In genomic region chr5:179294891-179295777, GRCh38 we compare ENCODE assay signal across 12 cellular contexts. TPM values are rescaled to one million over a fixed set of nuclear protein-coding genes. Genes with fewer than 3 reads are reported as not detected.
DNase-seq lines count a peak whose midpoint lies in the region; TF ChIP-seq lines count a peak whose summit lies in the region.
"Had no signal": no experiment of that assay in that cellular context is flagged by ENCODE, and none has a peak within 500 bp of the region (broad histone marks: within the 10 kb centered on the region; RNA-seq: fewer than 3 reads in every experiment).

No MANE protein-coding gene starts in this region.

- H3K79me2 ChIP-seq in neural progenitor cell (ENCODE audit: low read depth) = no peaks in the 10 kb centered on the region

- H3K4me1 ChIP-seq in neural progenitor cell = peaks cover 5% of the 10 kb centered on the region

- no peaks in the 10 kb centered on the region for H3K27me3 ChIP-seq in neural progenitor cell

- in situ Hi-C loops in ACHN (cut with HindIII; ENCODE audit: low pct_ligation_motif_present, low pct_unique_long_range_greater_than_20kb, low sequenced_read_pairs) = no loop called here

- no peak overlapping the region for H3K27ac Mint-ChIP-seq in neural progenitor cell

- peaks cover 2% of the 10 kb centered on the region for H3K9me3 Mint-ChIP-seq in neural progenitor cell

- peak; percentile 64 for DNase-seq in AG08396 (ENCODE audit: low spot score)
- peak; percentile 5 for DNase-seq in M059J (ENCODE audit: low read depth)
- DNase-seq in fibroblast of the aortic adventitia (ENCODE audit: low read depth) = peak; percentile 87
- DNase-seq in neural progenitor cell (ENCODE audit: low spot score) = no peak
- DNase-seq in KG1 (lab: John Stamatoyannopoulos, UW) = no peak
- DNase-seq in NCI-H2196 (lab: John Stamatoyannopoulos, UW; ENCODE audit: unreplicated experiment) = no peak
- no peak for DNase-seq in NCI-H82 (lab: John Stamatoyannopoulos, UW)
- DNase-seq in ACHN = no peak
- DNase-seq: activated CD4-positive, alpha-beta T cell treated with anti-CD3 and anti-CD28 coated beads for 1 hour; effector CD8-positive, alpha-beta T cell; kidney glomerular epithelial cell; stimulated activated CD4-positive, alpha-beta T cell treated with anti-CD3 and anti-CD28 coated beads, Interleukin-15, amount 100 ng/mL, for 24 hours had no signal

- no peak overlapping the region for H3K9ac ChIP-seq in neural progenitor cell

- TF ChIP-seq CTCF in fibroblast of the aortic adventitia (IDR thresholded peaks at IDR 0.05; ENCODE audit: insufficient read depth, low read length) (peak; percentile 29), neural progenitor cell (IDR thresholded peaks at IDR 0.05) (no peak)

- H3K4me2 ChIP-seq in neural progenitor cell = no peak overlapping the region

- H3K4me3 ChIP-seq in fibroblast of the aortic adventitia (ENCODE audit: low read depth, low read length) (no peak overlapping the region), neural progenitor cell (no peak overlapping the region)

- no peaks in the 10 kb centered on the region for H3F3A ChIP-seq in neural progenitor cell (ENCODE audit: low read depth)

- H4K20me1 ChIP-seq in neural progenitor cell (ENCODE audit: low read depth) = no peaks in the 10 kb centered on the region

- no peaks in the 10 kb centered on the region for H3K36me3 ChIP-seq in neural progenitor cell

- H3K9me3 ChIP-seq in neural progenitor cell (ENCODE audit: low read depth) = no peaks in the 10 kb centered on the region

- peaks cover 3% of the 10 kb centered on the region for H3K27me3 Mint-ChIP-seq in neural progenitor cell (ENCODE audit: insufficient read depth, low read depth)

- peaks cover 10% of the 10 kb centered on the region for H3K4me1 Mint-ChIP-seq in neural progenitor cell

- H3K27ac ChIP-seq in neural progenitor cell = no peak overlapping the region

- no peak overlapping the region for H2AFZ ChIP-seq in neural progenitor cell (replicated peaks)

- no peaks in the 10 kb centered on the region for H3K36me3 Mint-ChIP-seq in neural progenitor cell

- H3K4me3 Mint-ChIP-seq in neural progenitor cell = peak overlapping the region; percentile 18

RNA-seq across cellular contexts. Expression of gene ADAMTS2, which starts 50.1 kb away (rescaled TPM):
- 0.02 TPM in 1 of 2 replicates, not detected in the other for total RNA-seq in M059J (2014; rRNA removed; shearing (Covaris generic))
- 25.8 and 66.6 TPM in 2 replicates for total RNA-seq in fibroblast of the aortic adventitia (ENCODE audit: low replicate concordance)
- total RNA-seq in neural progenitor cell (ENCODE audit: low replicate concordance) = 1.2 and 3.0 TPM in 2 replicates

Comparison
In these comparisons a context has a peak if more than half of its experiments do, and no peak if none do; other contexts are left out.
1. DNase-seq: peak in AG08396 (single experiment), M059J (single experiment) and fibroblast of the aortic adventitia (single experiment); none in neural progenitor cell (single experiment), KG1 (single experiment), NCI-H2196 (single experiment), NCI-H82 (single experiment) and ACHN (single experiment).